In the genomic region with DNA sequence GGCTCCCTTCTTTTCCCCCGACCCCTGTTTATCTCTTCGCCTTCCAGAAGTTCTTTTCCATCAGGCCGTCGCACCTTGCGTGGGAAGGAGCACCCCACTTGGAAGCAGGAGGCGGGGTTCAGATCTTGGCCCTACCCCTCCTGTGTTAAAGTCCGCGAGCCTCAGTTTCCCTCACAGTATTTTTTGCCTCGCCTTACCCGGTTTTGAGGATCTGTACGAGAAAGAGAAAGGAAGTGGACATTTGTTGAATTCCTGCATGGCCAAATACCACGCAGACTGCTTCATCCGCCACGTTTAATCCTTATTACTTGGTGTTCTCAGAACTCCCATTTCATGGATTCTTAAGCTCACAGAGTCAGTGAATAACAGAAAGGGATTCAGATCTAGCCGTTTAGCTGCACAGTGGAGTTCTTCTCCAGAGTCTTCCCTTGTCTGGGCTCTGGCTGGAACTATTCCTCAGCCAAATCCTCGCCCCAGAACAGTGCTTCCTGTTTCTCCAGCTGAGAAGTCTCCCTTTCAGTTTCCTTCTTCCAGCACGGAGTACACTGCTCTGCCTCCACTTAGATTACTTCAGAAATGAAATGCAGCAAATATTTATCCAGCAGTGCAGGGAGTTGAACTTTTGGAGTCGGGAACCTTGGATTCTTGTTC, we compare ENCODE assay signal across 8 cellular contexts. TPM values are rescaled to one million over a fixed set of nuclear protein-coding genes. Genes with fewer than 3 reads are reported as not detected.
DNase-seq lines count a peak whose midpoint lies in the region; ATAC-seq and TF ChIP-seq lines count a peak whose summit lies in the region.

No MANE protein-coding gene starts in this region.

- peak overlapping the region; percentile 82 for H3K4me3 ChIP-seq in GM12865 (ENCODE audit: low read depth, low read length)
- peak overlapping the region; percentile 83 to 98 for H3K4me3 ChIP-seq in mesenchymal stem cell (ENCODE audit: insufficient read depth in 1 of 2, low read depth in 1 of 2, low read length in 2 of 2)
- H3K4me3 ChIP-seq in upper lobe of left lung: peak overlapping the region; percentile 53 to 89 (median 74)

- H3K27ac Mint-ChIP-seq in dendritic cell treated with granulocyte-macrophage colony-stimulating factor and Interleukin-4, amounts not matched to agents 40 ng/mL and 50 ng/mL, for 4 days: peak overlapping the region; percentile 96

- ATAC-seq in upper lobe of left lung (ENCODE audit: low FRiP score in 2 of 2): peak; percentile 71 to 76

- no peak overlapping the region for H2AFZ ChIP-seq in mesenchymal stem cell (ENCODE audit: low read depth, low read length)

- H3K4me2 ChIP-seq in mesenchymal stem cell (ENCODE audit: low read length, poor library complexity, severe bottlenecking): peak overlapping the region; percentile 71

- peaks cover 18% of the 10 kb centered on the region for H3K79me1 ChIP-seq in mesenchymal stem cell (replicated peaks; ENCODE audit: low read length, poor library complexity, severe bottlenecking)

- peak overlapping the region; percentile 85 to 92 for H3K18ac ChIP-seq in mesenchymal stem cell (ENCODE audit: low read depth in 1 of 2, low read length in 2 of 2)

- H2AK5ac ChIP-seq in mesenchymal stem cell (ENCODE audit: low read length, severe bottlenecking): peak overlapping the region; percentile 54

- peaks cover 17% of the 10 kb centered on the region for H3K4me1 Mint-ChIP-seq in dendritic cell treated with granulocyte-macrophage colony-stimulating factor and Interleukin-4, amounts not matched to agents 40 ng/mL and 50 ng/mL, for 4 days (ENCODE audit: low read depth)

- H4K8ac ChIP-seq in mesenchymal stem cell (ENCODE audit: low read length): peak overlapping the region; percentile 78

- intact Hi-C loops in dendritic cell treated with granulocyte-macrophage colony-stimulating factor and Interleukin-4, amounts not matched to agents 40 ng/mL and 50 ng/mL, for 4 days (cut with micrococcal nuclease): loop anchor here (5.0 kb wide), 1 partner anchor 60 kb away; the partner anchor contains the start of gene ASPHD1

- peak overlapping the region; percentile 76 for H3K4me3 Mint-ChIP-seq in dendritic cell treated with granulocyte-macrophage colony-stimulating factor and Interleukin-4, amounts not matched to agents 40 ng/mL and 50 ng/mL, for 4 days

- DNase-seq in GM12865 (ENCODE audit: low read depth): no peak
- DNase-seq in NOMO-1 treated with DMSO at 0.1 percent for 48 hours (lab: John Stamatoyannopoulos, UW; ENCODE audit: unreplicated experiment): peak; percentile 55
- peak; percentile 68 for DNase-seq in mesenchymal stem cell
- DNase-seq in upper lobe of left lung: peak in 1 of 2 donors; percentile 37
- DNase-seq in stimulated activated CD8-positive, alpha-beta memory T cell treated with anti-CD3 and anti-CD28 coated beads, Interleukin-4, amount 100 ng/mL, for 48 hours: no peak
- DNase-seq in NK-92 (lab: John Stamatoyannopoulos, UW; ENCODE audit: unreplicated experiment): no peak
- DNase-seq in stimulated activated CD4-positive, alpha-beta T cell treated with anti-CD3 and anti-CD28 coated beads, Interleukin-15, amount 100 ng/mL, for 24 hours: no peak

- peak overlapping the region in 1 of 2 experiments; percentile 47 for H3K23ac ChIP-seq in mesenchymal stem cell (ENCODE audit: low read length in 2 of 2)

- H2BK12ac ChIP-seq in mesenchymal stem cell (ENCODE audit: low read length in 2 of 2): no peak overlapping the region

- H3K9me3 ChIP-seq in mesenchymal stem cell (ENCODE audit: control insufficient read depth, low read length) (no peaks in the 10 kb centered on the region), upper lobe of left lung (no peaks in the 10 kb centered on the region)

- H3K27ac ChIP-seq in mesenchymal stem cell (ENCODE audit: low read length, poor library complexity, severe bottlenecking): peak overlapping the region; percentile 78
- H3K27ac ChIP-seq in upper lobe of left lung: peak overlapping the region; percentile 87 to 97 (median 91)

- H3K9me3 Mint-ChIP-seq in dendritic cell treated with granulocyte-macrophage colony-stimulating factor and Interleukin-4, amounts not matched to agents 40 ng/mL and 50 ng/mL, for 4 days: no peaks in the 10 kb centered on the region

- no peak for TF ChIP-seq EP300 in upper lobe of left lung (IDR thresholded peaks at IDR 0.05)

- H2BK120ac ChIP-seq in mesenchymal stem cell (ENCODE audit: low read depth, low read length): peak overlapping the region; percentile 11

- 20% methylated on average over 17 of the region's 18 CpGs for WGBS in mesenchymal stem cell
- 4 to 7% methylated on average over 18 of the region's 18 CpGs for WGBS in upper lobe of left lung, 2 donors

- H3K9ac ChIP-seq in mesenchymal stem cell (ENCODE audit: low read length): peak overlapping the region; percentile 97

- peak overlapping the region; percentile 30 for H4K91ac ChIP-seq in mesenchymal stem cell (ENCODE audit: low read length)

- H2BK5ac ChIP-seq in mesenchymal stem cell (ENCODE audit: low read depth, low read length, poor library complexity, severe bottlenecking): peak overlapping the region; percentile 83

- H3K4ac ChIP-seq in mesenchymal stem cell (ENCODE audit: low read depth in 1 of 2, low read length in 2 of 2): peak overlapping the region; percentile 65 to 94

- peaks cover 11% of the 10 kb centered on the region for H3K4me1 ChIP-seq in mesenchymal stem cell (ENCODE audit: control insufficient read depth, insufficient read depth, low read depth, low read length)
- peaks cover 15 to 42% (median 21%) of the 10 kb centered on the region in 4 donors for H3K4me1 ChIP-seq in upper lobe of left lung

- TF ChIP-seq CTCF in GM12865 (IDR thresholded peaks at IDR 0.05; ENCODE audit: insufficient read depth, low read depth, low read length, missing control alignments) (no peak), upper lobe of left lung (IDR thresholded peaks at IDR 0.05) (no peak)

- no peaks in the 10 kb centered on the region for H3K27me3 ChIP-seq in mesenchymal stem cell (ENCODE audit: control insufficient read depth in 1 of 2, insufficient read depth in 1 of 2, low read length in 2 of 2)
- H3K27me3 ChIP-seq in upper lobe of left lung: no peaks in the 10 kb centered on the region

- H3K36me3 Mint-ChIP-seq in dendritic cell treated with granulocyte-macrophage colony-stimulating factor and Interleukin-4, amounts not matched to agents 40 ng/mL and 50 ng/mL, for 4 days (ENCODE audit: low read depth): peaks cover 45% of the 10 kb centered on the region

- TF ChIP-seq POLR2A in upper lobe of left lung (IDR thresholded peaks at IDR 0.05): peak in 1 of 4 donors; percentile 4

- H3K14ac ChIP-seq in mesenchymal stem cell (ENCODE audit: low read length in 2 of 2): peak overlapping the region in 1 of 2 experiments; percentile 86

- no peaks in the 10 kb centered on the region for H3K27me3 Mint-ChIP-seq in dendritic cell treated with granulocyte-macrophage colony-stimulating factor and Interleukin-4, amounts not matched to agents 40 ng/mL and 50 ng/mL, for 4 days

- H2BK15ac ChIP-seq in mesenchymal stem cell (ENCODE audit: low read depth, poor library complexity, severe bottlenecking): peak overlapping the region; percentile 83

- H3K36me3 ChIP-seq in mesenchymal stem cell (ENCODE audit: control insufficient read depth in 1 of 2, insufficient read depth in 2 of 2, low read depth in 1 of 2, low read length in 2 of 2): peaks cover 7 to 23% of the 10 kb centered on the region in 2 experiments
- peaks cover 0 to 24% (median 1%) of the 10 kb centered on the region in 4 donors for H3K36me3 ChIP-seq in upper lobe of left lung

RNA-seq across cellular contexts. Expression of gene TMEM219, which starts 0.6 kb away (rescaled TPM):
- polyA plus RNA-seq in mesenchymal stem cell (2013, experiment 1 of 2): 118 TPM
- 125 TPM for polyA plus RNA-seq in mesenchymal stem cell (2013, experiment 2 of 2)
- 100 to 1,000 TPM in 5 of 6 donors, 10 to 100 TPM in 1; 95.4 to 187 (median 139) TPM for total RNA-seq in upper lobe of left lung

RNA-seq across cellular contexts. Expression of gene TAOK2, which starts 11.2 kb away (rescaled TPM):
- polyA plus RNA-seq in mesenchymal stem cell (2013, experiment 1 of 2): 20.6 TPM
- 19.6 TPM for polyA plus RNA-seq in mesenchymal stem cell (2013, experiment 2 of 2)
- 100 to 1,000 TPM in 2 of 6 donors, 10 to 100 TPM in 4; 70.2 to 195 (median 81.5) TPM for total RNA-seq in upper lobe of left lung

RNA-seq across cellular contexts. Expression of gene HIRIP3, which starts 32.9 kb away (rescaled TPM):
- polyA plus RNA-seq in mesenchymal stem cell (2013, experiment 1 of 2): 4.0 TPM
- 4.7 TPM for polyA plus RNA-seq in mesenchymal stem cell (2013, experiment 2 of 2)
- total RNA-seq in upper lobe of left lung: 10 to 100 TPM; 11.5 to 28.2 (median 25.0) TPM

RNA-seq across cellular contexts. Expression of gene INO80E, which starts 33.6 kb away (rescaled TPM):
- polyA plus RNA-seq in mesenchymal stem cell (2013, experiment 1 of 2): 51.0 TPM
- polyA plus RNA-seq in mesenchymal stem cell (2013, experiment 2 of 2): 46.7 TPM
- 10 to 100 TPM; 29.5 to 82.8 (median 55.7) TPM for total RNA-seq in upper lobe of left lung

RNA-seq across cellular contexts. Expression of gene KCTD13, which starts 36.4 kb away (rescaled TPM):
- 10.9 TPM for polyA plus RNA-seq in mesenchymal stem cell (2013, experiment 1 of 2)
- 10.4 TPM for polyA plus RNA-seq in mesenchymal stem cell (2013, experiment 2 of 2)
- total RNA-seq in upper lobe of left lung: 10 to 100 TPM; 15.5 to 71.2 (median 24.4) TPM

Comparison
In these comparisons a context has a peak if more than half of its experiments do, and no peak if none do; other contexts are left out.
1. DNase-seq: peak in NOMO-1 treated with DMSO at 0.1 percent for 48 hours (single experiment) and mesenchymal stem cell (single experiment); none in GM12865 (single experiment), stimulated activated CD8-positive, alpha-beta memory T cell treated with anti-CD3 and anti-CD28 coated beads, Interleukin-4, amount 100 ng/mL, for 48 hours (single experiment), NK-92 (single experiment) and stimulated activated CD4-positive, alpha-beta T cell treated with anti-CD3 and anti-CD28 coated beads, Interleukin-15, amount 100 ng/mL, for 24 hours (single experiment).
2. Peak in every context shown above with its lines, with median percentiles within 50 percentile points of each other: H3K4me3 ChIP-seq.